8 cellular contexts compared by ENCODE assay signal in genomic region chr1:155000725-155001437, GRCh38. TPM values are rescaled to one million over a fixed set of nuclear protein-coding genes. Genes with fewer than 3 reads are reported as not detected.
A peak's percentile ranks its signal among the peaks of the same experiment; 100 is the strongest.
DNase-seq lines count a peak whose midpoint lies in the region; ATAC-seq and TF ChIP-seq lines count a peak whose summit lies in the region.

No MANE protein-coding gene starts in this region.

- H3K9me3 ChIP-seq in HAP-1 (no peaks in the 10 kb centered on the region), gastroesophageal sphincter (no peaks in the 10 kb centered on the region), neutrophil (no peaks in the 10 kb centered on the region)

- H3K27me3 ChIP-seq in HAP-1 (ENCODE audit: low read depth) (no peaks in the 10 kb centered on the region), gastroesophageal sphincter (no peaks in the 10 kb centered on the region), neutrophil (no peaks in the 10 kb centered on the region)

- peak; percentile 38 for TF ChIP-seq POLR2A in NB4 (IDR thresholded peaks at IDR 0.05; ENCODE audit: extremely low read depth, insufficient read length)
- peak; percentile 57 to 60 for TF ChIP-seq POLR2A in gastroesophageal sphincter (IDR thresholded peaks at IDR 0.05)

- H3K4me3 ChIP-seq in HAP-1 (peak overlapping the region; percentile 77), NB4 (ENCODE audit: low read depth, low read length) (peak overlapping the region; percentile 80), gastroesophageal sphincter (peak overlapping the region; percentile 76 to 89), neutrophil (ENCODE audit: low read depth in 1 of 2, low read length in 1 of 2) (peak overlapping the region; percentile 85 to 100)

- no peak for TF ChIP-seq CTCF in NB4 (IDR thresholded peaks at IDR 0.05; ENCODE audit: low read depth, low read length)
- TF ChIP-seq CTCF in gastroesophageal sphincter (IDR thresholded peaks at IDR 0.05): peak in 3 of 4 experiments; percentile 15 to 30 (median 28)
- TF ChIP-seq CTCF in neutrophil (IDR thresholded peaks at IDR 0.05): peak; percentile 38

- H3K4me1 ChIP-seq in HAP-1 (peaks cover 20% of the 10 kb centered on the region), gastroesophageal sphincter (peaks cover 6 to 45% (median 30%) of the 10 kb centered on the region in 3 donors), neutrophil (ENCODE audit: control insufficient read depth in 1 of 2, insufficient read depth in 1 of 2, low read depth in 1 of 2, low read length in 1 of 2) (peaks cover 59 to 68% of the 10 kb centered on the region in 2 experiments)

- WGBS in gastroesophageal sphincter (ENCODE audit: low coverage in 1 of 2), 2 donors: 0% methylated on average over 1 to 2 of the region's 44 CpGs

- H3K36me3 ChIP-seq in HAP-1 (replicated peaks) (no peaks in the 10 kb centered on the region; the same call in 1 of the 2 replicates), gastroesophageal sphincter (no peaks in the 10 kb centered on the region), neutrophil (no peaks in the 10 kb centered on the region)

- in situ Hi-C loops in HAP-1 (cut with MboI; ENCODE audit: low sequenced_read_pairs): no loop called here

- H3K27ac ChIP-seq in gastroesophageal sphincter: peak overlapping the region; percentile 88 to 97 (median 96)
- H3K27ac ChIP-seq in neutrophil: peak overlapping the region; percentile 97

- DNase-seq in ELF-1 (ENCODE audit: low read depth, low spot score) (peak; percentile 97), HAP-1 (ENCODE audit: low spot score in 2 of 2) (peak; percentile 82 to 96), NB4 (ENCODE audit: low read depth) (peak; percentile 94), superior temporal gyrus (ENCODE audit: extremely low spot score) (peak; percentile 90)
- peak; percentile 77 for DNase-seq in activated naive CD4-positive, alpha-beta T cell treated with anti-CD3 and anti-CD28 coated beads, Interleukin-2, amount 50 U/mL, for 16 hours

- ATAC-seq in SK-N-SH treated with all-trans-retinoic acid at 6 μM for 48 hours: peak; percentile 66
- peak; percentile 63 for ATAC-seq in gastroesophageal sphincter

- TF ChIP-seq EP300 in gastroesophageal sphincter (IDR thresholded peaks at IDR 0.05): no peak

TF ChIP-seq in SK-N-SH treated with all-trans-retinoic acid at 6 μM for 48 hours, 23 proteins besides CTCF, POLR2A, EP300 and RAD21 (continues in another document):
- TF ChIP-seq ESRRG (CRISPR knock-in tag; IDR thresholded peaks at IDR 0.05): no peak
- no peak for TF ChIP-seq ARNTL (CRISPR knock-in tag; IDR thresholded peaks at IDR 0.05; ENCODE audit: borderline replicate concordance, low read depth)
- no peak for TF ChIP-seq PPARA (CRISPR knock-in tag; IDR thresholded peaks at IDR 0.05; ENCODE audit: borderline replicate concordance)
- TF ChIP-seq, protein P1, sequence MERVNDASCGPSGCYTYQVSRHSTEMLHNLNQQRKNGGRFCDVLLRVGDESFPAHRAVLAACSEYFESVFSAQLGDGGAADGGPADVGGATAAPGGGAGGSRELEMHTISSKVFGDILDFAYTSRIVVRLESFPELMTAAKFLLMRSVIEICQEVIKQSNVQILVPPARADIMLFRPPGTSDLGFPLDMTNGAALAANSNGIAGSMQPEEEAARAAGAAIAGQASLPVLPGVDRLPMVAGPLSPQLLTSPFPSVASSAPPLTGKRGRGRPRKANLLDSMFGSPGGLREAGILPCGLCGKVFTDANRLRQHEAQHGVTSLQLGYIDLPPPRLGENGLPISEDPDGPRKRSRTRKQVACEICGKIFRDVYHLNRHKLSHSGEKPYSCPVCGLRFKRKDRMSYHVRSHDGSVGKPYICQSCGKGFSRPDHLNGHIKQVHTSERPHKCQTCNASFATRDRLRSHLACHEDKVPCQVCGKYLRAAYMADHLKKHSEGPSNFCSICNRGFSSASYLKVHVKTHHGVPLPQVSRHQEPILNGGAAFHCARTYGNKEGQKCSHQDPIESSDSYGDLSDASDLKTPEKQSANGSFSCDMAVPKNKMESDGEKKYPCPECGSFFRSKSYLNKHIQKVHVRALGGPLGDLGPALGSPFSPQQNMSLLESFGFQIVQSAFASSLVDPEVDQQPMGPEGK (CRISPR knock-in tag; IDR thresholded peaks at IDR 0.05; ENCODE audit: borderline replicate concordance): peak; percentile 89
- no peak for TF ChIP-seq CSDC2 (CRISPR knock-in tag; IDR thresholded peaks at IDR 0.05)
- TF ChIP-seq BACH2 (CRISPR knock-in tag; IDR thresholded peaks at IDR 0.05; ENCODE audit: borderline replicate concordance): no peak
- peak; percentile 50; the same call in 1 of the 2 replicates for TF ChIP-seq GLIS3 (CRISPR knock-in tag; IDR thresholded peaks at IDR 0.05)
- TF ChIP-seq OSR1 (CRISPR knock-in tag; IDR thresholded peaks at IDR 0.05): no peak
- TF ChIP-seq TOX (CRISPR knock-in tag; IDR thresholded peaks at IDR 0.05; ENCODE audit: borderline replicate concordance): peak; percentile 69; the same call in 1 of the 2 replicates
- TF ChIP-seq SNAI2 (CRISPR knock-in tag; IDR thresholded peaks at IDR 0.05): no peak
- TF ChIP-seq ZC3H10 (CRISPR knock-in tag; IDR thresholded peaks at IDR 0.05): no peak
- no peak; the same call in 1 of the 2 replicates for TF ChIP-seq TCF4 (CRISPR knock-in tag; IDR thresholded peaks at IDR 0.05; ENCODE audit: borderline replicate concordance)
- TF ChIP-seq RARB (CRISPR knock-in tag; IDR thresholded peaks at IDR 0.05): peak; percentile 53; the same call in 1 of the 2 replicates
- peak; percentile 95; the same call in 1 of the 2 replicates for TF ChIP-seq POU6F1 (CRISPR knock-in tag; IDR thresholded peaks at IDR 0.05; ENCODE audit: borderline replicate concordance, low read depth)
- no peak for TF ChIP-seq ISL1 (CRISPR knock-in tag; IDR thresholded peaks at IDR 0.05)
- TF ChIP-seq, protein P2, sequence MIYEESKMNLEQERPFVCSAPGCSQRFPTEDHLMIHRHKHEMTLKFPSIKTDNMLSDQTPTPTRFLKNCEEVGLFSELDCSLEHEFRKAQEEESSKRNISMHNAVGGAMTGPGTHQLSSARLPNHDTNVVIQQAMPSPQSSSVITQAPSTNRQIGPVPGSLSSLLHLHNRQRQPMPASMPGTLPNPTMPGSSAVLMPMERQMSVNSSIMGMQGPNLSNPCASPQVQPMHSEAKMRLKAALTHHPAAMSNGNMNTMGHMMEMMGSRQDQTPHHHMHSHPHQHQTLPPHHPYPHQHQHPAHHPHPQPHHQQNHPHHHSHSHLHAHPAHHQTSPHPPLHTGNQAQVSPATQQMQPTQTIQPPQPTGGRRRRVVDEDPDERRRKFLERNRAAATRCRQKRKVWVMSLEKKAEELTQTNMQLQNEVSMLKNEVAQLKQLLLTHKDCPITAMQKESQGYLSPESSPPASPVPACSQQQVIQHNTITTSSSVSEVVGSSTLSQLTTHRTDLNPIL (CRISPR knock-in tag; IDR thresholded peaks at IDR 0.05; ENCODE audit: low read depth): no peak
- peak; percentile 58; the same call in 1 of the 2 replicates for TF ChIP-seq TSHZ2 (CRISPR knock-in tag; IDR thresholded peaks at IDR 0.05)

RNA-seq across cellular contexts. Expression of gene ZBTB7B, which starts 1.7 kb away (rescaled TPM):
- total RNA-seq in gastroesophageal sphincter: 10 to 100 TPM; 45.5 to 63.4 (median 49.5) TPM

RNA-seq across cellular contexts. Expression of gene LENEP, which starts 7.5 kb away (rescaled TPM):
- total RNA-seq in gastroesophageal sphincter: not detected

RNA-seq across cellular contexts. Expression of gene FLAD1, which starts 17.7 kb away (rescaled TPM):
- total RNA-seq in gastroesophageal sphincter: 10 to 100 TPM; 12.8 to 23.5 (median 20.7) TPM

RNA-seq across cellular contexts. Expression of gene CKS1B, which starts 26.4 kb away (rescaled TPM):
- 10 to 100 TPM in 3 of 4 donors, 1 to 10 TPM in 1; 7.5 to 24.2 (median 17.6) TPM for total RNA-seq in gastroesophageal sphincter

RNA-seq across cellular contexts. Expression of gene SHC1, which starts 30.3 kb away (rescaled TPM):
- 100 to 1,000 TPM in 1 of 4 donors, 10 to 100 TPM in 3; 69.1 to 104 (median 90.2) TPM for total RNA-seq in gastroesophageal sphincter

Comparison
In these comparisons a context has a peak if more than half of its experiments do, and no peak if none do; other contexts are left out.
1. Peak in every context shown above with its lines: DNase-seq, ATAC-seq, H3K4me3 ChIP-seq and H3K27ac ChIP-seq.